8 cellular contexts compared by ENCODE assay signal in the genomic region with DNA sequence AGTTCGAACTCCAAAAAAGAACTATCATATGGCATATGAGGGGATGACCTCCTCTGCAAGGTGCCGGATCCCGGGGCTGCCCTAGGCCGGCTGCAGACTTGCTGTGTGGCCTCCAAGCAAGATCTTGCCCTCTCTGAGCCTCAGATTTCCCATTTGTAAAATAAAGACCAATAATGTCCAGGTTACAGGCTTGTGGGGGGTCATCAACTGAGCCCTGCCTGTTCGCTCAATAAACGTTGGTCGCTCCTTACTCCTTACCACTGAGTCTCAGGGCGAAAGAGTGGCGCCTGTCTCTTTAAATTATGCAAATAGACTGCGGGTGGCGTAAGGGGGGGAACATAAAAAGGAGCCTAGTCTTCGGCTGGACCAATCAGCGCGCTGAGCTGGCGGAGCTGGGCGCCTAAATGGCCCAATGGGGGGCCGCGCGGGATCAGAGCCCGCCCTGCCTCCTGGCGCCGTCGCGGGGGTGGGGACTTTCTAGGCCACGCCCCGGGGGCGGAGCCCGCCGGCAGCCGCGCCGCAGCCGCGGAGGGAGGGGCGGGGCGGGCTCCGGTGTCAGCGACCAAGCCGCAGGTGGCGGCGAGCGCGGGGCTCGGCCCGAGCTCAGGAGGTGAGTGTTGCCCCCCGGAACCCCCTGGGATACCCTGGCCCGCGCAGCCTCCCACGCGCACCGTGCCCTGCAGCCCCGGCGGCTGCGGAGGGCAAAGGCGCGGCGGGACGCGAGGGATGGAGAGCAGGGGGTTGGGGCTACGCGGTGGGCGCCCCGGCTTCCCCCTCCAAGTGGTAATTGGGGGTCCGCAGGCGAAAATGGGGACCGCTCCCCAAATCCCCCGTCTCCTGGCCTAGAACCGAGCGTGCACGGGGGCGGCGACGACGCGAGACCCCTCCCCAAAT. TPM values are rescaled to one million over a fixed set of nuclear protein-coding genes. Genes with fewer than 3 reads are reported as not detected.
DNase-seq lines count a peak whose midpoint lies in the region; ATAC-seq, FAIRE-seq and TF ChIP-seq lines count a peak whose summit lies in the region.

No MANE protein-coding gene starts in this region.

- no peak overlapping the region for H2AFZ ChIP-seq in HepG2 (ENCODE audit: low read length)

- H3K4me2 ChIP-seq in BLaER1: peak overlapping the region; percentile 89
- H3K4me2 ChIP-seq in HepG2 (ENCODE audit: low read depth, low read length): peak overlapping the region; percentile 82

- peak; percentile 91 for DNase-seq in NCI-H748 (lab: John Stamatoyannopoulos, UW; ENCODE audit: unreplicated experiment)
- peak; percentile 84 to 93 for DNase-seq in activated CD4-positive, alpha-beta T cell treated with anti-CD3 and anti-CD28 coated beads, Interleukin-2, amount 50 U/mL, for 24 hours (ENCODE audit: low read depth in 1 of 2, low spot score in 1 of 2)
- peak; percentile 95 for DNase-seq in dermis blood vessel endothelial cell
- DNase-seq in HepG2 (ENCODE audit: low spot score): peak; percentile 89
- DNase-seq in stimulated activated CD4-positive, alpha-beta T cell treated with anti-CD3 and anti-CD28 coated beads, Interleukin-2, amount 100 ng/mL, for 48 hours: peak; percentile 89 to 94

- CTCF ChIA-PET in HepG2 (lab: Yijun Ruan, JAX; ENCODE audit: low intra/inter-chr PET ratio, low total read pairs): no interaction called here

- no peak for TF ChIP-seq POLR2A in HepG2 (IDR thresholded peaks at IDR 0.05; ENCODE audit: insufficient read depth in 1 of 2, low read depth in 2 of 2, low read length in 2 of 2)

- no peaks in the 10 kb centered on the region for H4K20me1 ChIP-seq in BLaER1
- H4K20me1 ChIP-seq in HepG2 (ENCODE audit: insufficient read depth, low read length): no peaks in the 10 kb centered on the region

- no peaks in the 10 kb centered on the region for H3K36me3 ChIP-seq in BLaER1
- no peaks in the 10 kb centered on the region for H3K36me3 ChIP-seq in HepG2 (replicated peaks in 1 of 2; ENCODE audit: control insufficient read depth in 1 of 2, insufficient read depth in 2 of 2, low read length in 2 of 2)

- peak overlapping the region; percentile 59; the same call in 1 of the 2 replicates for H3K27ac ChIP-seq in BLaER1
- no peak overlapping the region for H3K27ac ChIP-seq in HepG2 (ENCODE audit: extremely low read length, insufficient read depth, low read length)

- TF ChIP-seq EP300 in HepG2 (IDR thresholded peaks at IDR 0.05; ENCODE audit: low read depth in 2 of 2, low read length in 2 of 2): no peak
- TF ChIP-seq EP300 in HepG2 (CRISPR knock-in tag; IDR thresholded peaks at IDR 0.05; ENCODE audit: borderline replicate concordance): no peak

- WGBS in HepG2 (ENCODE audit: low lambda C conversion rate): 20% methylated on average over 10 of the region's 75 CpGs

- no peak for FAIRE-seq in HepG2 (lab: Jason Lieb, UNC)

- in situ Hi-C loops in HepG2 (cut with HindIII; ENCODE audit: extremely low pct_ligation_motif_present, low pct_unique_long_range_greater_than_20kb): no loop called here

- H3K27me3 ChIP-seq in BLaER1 (no peaks in the 10 kb centered on the region), HepG2 (ENCODE audit: control insufficient read depth in 1 of 2, insufficient read depth in 2 of 2, low read length in 2 of 2) (no peaks in the 10 kb centered on the region)

- peaks cover 3% of the 10 kb centered on the region; the same call in 1 of the 2 replicates for H3K9me3 ChIP-seq in BLaER1
- H3K9me3 ChIP-seq in HepG2 (ENCODE audit: low read length): no peaks in the 10 kb centered on the region

- H3K4me3 ChIP-seq in BLaER1 (peak overlapping the region; percentile 91), HepG2 (replicated peaks in 1 of 3; ENCODE audit: insufficient read depth in 1 of 3, low read depth in 2 of 3, low read length in 3 of 3) (peak overlapping the region; percentile 37 to 78 (median 67); a peak in 5 of 6 replicates)

- ATAC-seq in GM19372 (IDR thresholded peaks at IDR 0.05; ENCODE audit: low read depth, unreplicated experiment) (peak; percentile 82), HG03558 (IDR thresholded peaks at IDR 0.05; ENCODE audit: extremely low read depth, unreplicated experiment) (peak; percentile 49), HepG2 (peak; percentile 95)

- H3K4me1 ChIP-seq in BLaER1: peaks cover 70% of the 10 kb centered on the region
- peaks cover 46% of the 10 kb centered on the region for H3K4me1 ChIP-seq in HepG2 (ENCODE audit: insufficient read depth, low read length)

- H3K9ac ChIP-seq in BLaER1 (peak overlapping the region; percentile 80), HepG2 (ENCODE audit: insufficient read depth, low read depth, low read length) (peak overlapping the region; percentile 46; the same call in 1 of the 2 replicates)

- no peaks in the 10 kb centered on the region for H3K79me2 ChIP-seq in HepG2 (ENCODE audit: insufficient read depth, low read length)

- POLR2A ChIA-PET in HepG2 (lab: Yijun Ruan, JAX): interaction anchor here (1.0 kb wide), 1 partner anchor 236 kb away, joined by 3 read pairs; a partner anchor contains a TSS

- no TSS peak for BruUV-seq in HepG2 (replicated peaks; lab: Mats Ljungman, UMichigan)

- TF ChIP-seq RAD21 in HepG2 (CRISPR knock-in tag; IDR thresholded peaks at IDR 0.05): no peak

- intact Hi-C loops in HepG2 (cut with micrococcal nuclease; ENCODE audit: unreplicated experiment): no loop called here

- no peak for TF ChIP-seq CTCF in HepG2 (CRISPR knock-in tag; IDR thresholded peaks at IDR 0.05)

RNA-seq across cellular contexts. Expression of a gene that starts 3.8 kb away (rescaled TPM):
- total RNA-seq in dermis blood vessel endothelial cell (0.51 and 0.56 TPM in 2 replicates), HepG2 (2016; rRNA removed; fragmentation: Illumina TruSeq; extraction: Trizol) (1.2 and 1.3 TPM in 2 replicates)
- 0.18 and 1.7 TPM in 2 replicates for total RNA-seq in HepG2 (2016; cell fraction: cytosol; rRNA removed; fragmentation: Illumina TruSeq; extraction: Trizol; ENCODE audit: low read depth)
- total RNA-seq in HepG2 (2016; cell fraction: insoluble cytoplasmic fraction; rRNA removed; fragmentation: Illumina TruSeq; extraction: Trizol): 0.45 and 2.3 TPM in 2 replicates
- 1.4 TPM in 2 replicates for total RNA-seq in HepG2 (2016; cell fraction: membrane; rRNA removed; fragmentation: Illumina TruSeq; extraction: Trizol)
- 1.6 and 3.1 TPM in 2 replicates for total RNA-seq in HepG2 (2016; cell fraction: nucleus; rRNA removed; fragmentation: Illumina TruSeq; extraction: Trizol)
- polyA plus RNA-seq in HepG2 (2011; rRNA removed): 2.5 and 3.1 TPM in 2 replicates
- polyA plus RNA-seq in HepG2 (2011; cell fraction: cytosol; rRNA removed): 0.95 and 1.5 TPM in 2 replicates
- polyA plus RNA-seq in HepG2 (2011; cell fraction: nucleus; rRNA removed): 23.2 and 28.6 TPM in 2 replicates
- polyA plus RNA-seq in HepG2 (2012): 4.3 and 5.3 TPM in 2 replicates
- polyA plus RNA-seq in HepG2 (2016; cell fraction: cytosol; fragmentation: Illumina TruSeq; extraction: Trizol; ENCODE audit: low read depth): 0.75 and 1.1 TPM in 2 replicates
- polyA plus RNA-seq in HepG2 (2016; cell fraction: insoluble cytoplasmic fraction; fragmentation: Illumina TruSeq; extraction: Trizol; ENCODE audit: low read depth): 0.76 and 2.0 TPM in 2 replicates
- 0.88 and 1.4 TPM in 2 replicates for polyA plus RNA-seq in HepG2 (2016; cell fraction: membrane; fragmentation: Illumina TruSeq; extraction: Trizol; ENCODE audit: low read depth)
- 4.8 and 5.1 TPM in 2 replicates for polyA plus RNA-seq in HepG2 (2016; cell fraction: nucleus; fragmentation: Illumina TruSeq; extraction: Trizol; ENCODE audit: insufficient read depth, low read depth)
- polyA minus RNA-seq in HepG2 (2011; rRNA and poly(A)+ RNA removed; ENCODE audit: low replicate concordance): 1.3 and 16.7 TPM in 2 replicates
- 2.5 and 4.6 TPM in 2 replicates for polyA minus RNA-seq in HepG2 (2011; cell fraction: cytosol; rRNA and poly(A)+ RNA removed)
- polyA minus RNA-seq in HepG2 (2011; cell fraction: nucleus; rRNA and poly(A)+ RNA removed): 20.1 and 21.3 TPM in 2 replicates

RNA-seq across cellular contexts. Expression of a gene that starts 28.2 kb away (rescaled TPM):
- total RNA-seq in dermis blood vessel endothelial cell (47.8 and 81.4 TPM in 2 replicates), HepG2 (2016; rRNA removed; fragmentation: Illumina TruSeq; extraction: Trizol) (3.8 and 12.2 TPM in 2 replicates)
- 2.4 and 2.8 TPM in 2 replicates for total RNA-seq in HepG2 (2016; cell fraction: cytosol; rRNA removed; fragmentation: Illumina TruSeq; extraction: Trizol; ENCODE audit: low read depth)
- total RNA-seq in HepG2 (2016; cell fraction: insoluble cytoplasmic fraction; rRNA removed; fragmentation: Illumina TruSeq; extraction: Trizol): 6.4 and 9.5 TPM in 2 replicates
- total RNA-seq in HepG2 (2016; cell fraction: membrane; rRNA removed; fragmentation: Illumina TruSeq; extraction: Trizol): 6.3 and 6.5 TPM in 2 replicates
- total RNA-seq in HepG2 (2016; cell fraction: nucleus; rRNA removed; fragmentation: Illumina TruSeq; extraction: Trizol): 6.7 and 10.0 TPM in 2 replicates
- polyA plus RNA-seq in HepG2 (2011; rRNA removed): 7.3 and 8.2 TPM in 2 replicates
- polyA plus RNA-seq in HepG2 (2011; cell fraction: cytosol; rRNA removed): 3.3 and 5.6 TPM in 2 replicates
- polyA plus RNA-seq in HepG2 (2011; cell fraction: nucleus; rRNA removed): 34.8 and 36.5 TPM in 2 replicates
- polyA plus RNA-seq in HepG2 (2012): 18.2 and 28.7 TPM in 2 replicates
- polyA plus RNA-seq in HepG2 (2016; cell fraction: cytosol; fragmentation: Illumina TruSeq; extraction: Trizol; ENCODE audit: low read depth): 1.0 and 1.3 TPM in 2 replicates
- polyA plus RNA-seq in HepG2 (2016; cell fraction: insoluble cytoplasmic fraction; fragmentation: Illumina TruSeq; extraction: Trizol; ENCODE audit: low read depth): 8.8 and 13.1 TPM in 2 replicates
- 2.1 and 3.2 TPM in 2 replicates for polyA plus RNA-seq in HepG2 (2016; cell fraction: membrane; fragmentation: Illumina TruSeq; extraction: Trizol; ENCODE audit: low read depth)
- 15.3 and 23.8 TPM in 2 replicates for polyA plus RNA-seq in HepG2 (2016; cell fraction: nucleus; fragmentation: Illumina TruSeq; extraction: Trizol; ENCODE audit: insufficient read depth, low read depth)
- polyA minus RNA-seq in HepG2 (2011; rRNA and poly(A)+ RNA removed; ENCODE audit: low replicate concordance): 37.6 and 52.5 TPM in 2 replicates
- polyA minus RNA-seq in HepG2 (2011; cell fraction: cytosol; rRNA and poly(A)+ RNA removed): 19.4 and 24.6 TPM in 2 replicates
- polyA minus RNA-seq in HepG2 (2011; cell fraction: nucleus; rRNA and poly(A)+ RNA removed): 10.9 and 11.4 TPM in 2 replicates

RNA-seq across cellular contexts. Expression of a gene that starts 47.5 kb away (rescaled TPM):
- total RNA-seq in dermis blood vessel endothelial cell (0.42 TPM in 1 of 2 replicates, not detected in the other), HepG2 (2016; rRNA removed; fragmentation: Illumina TruSeq; extraction: Trizol) (0.48 and 0.86 TPM in 2 replicates)
- 0.18 and 0.40 TPM in 2 replicates for total RNA-seq in HepG2 (2016; cell fraction: cytosol; rRNA removed; fragmentation: Illumina TruSeq; extraction: Trizol; ENCODE audit: low read depth)
- 0.36 and 1.2 TPM in 2 replicates for total RNA-seq in HepG2 (2016; cell fraction: insoluble cytoplasmic fraction; rRNA removed; fragmentation: Illumina TruSeq; extraction: Trizol)
- total RNA-seq in HepG2 (2016; cell fraction: membrane; rRNA removed; fragmentation: Illumina TruSeq; extraction: Trizol): 0.38 and 0.43 TPM in 2 replicates
- 1.0 and 1.3 TPM in 2 replicates for total RNA-seq in HepG2 (2016; cell fraction: nucleus; rRNA removed; fragmentation: Illumina TruSeq; extraction: Trizol)
- 4.0 and 8.6 TPM in 2 replicates for polyA plus RNA-seq in HepG2 (2011; rRNA removed)
- 4.2 and 6.3 TPM in 2 replicates for polyA plus RNA-seq in HepG2 (2011; cell fraction: cytosol; rRNA removed)
- polyA plus RNA-seq in HepG2 (2011; cell fraction: nucleus; rRNA removed): 3.5 and 4.5 TPM in 2 replicates
- polyA plus RNA-seq in HepG2 (2012): 9.1 and 10.5 TPM in 2 replicates
- 0.10 and 0.18 TPM in 2 replicates for polyA plus RNA-seq in HepG2 (2016; cell fraction: cytosol; fragmentation: Illumina TruSeq; extraction: Trizol; ENCODE audit: low read depth)
- 0.61 and 0.62 TPM in 2 replicates for polyA plus RNA-seq in HepG2 (2016; cell fraction: insoluble cytoplasmic fraction; fragmentation: Illumina TruSeq; extraction: Trizol; ENCODE audit: low read depth)
- polyA plus RNA-seq in HepG2 (2016; cell fraction: membrane; fragmentation: Illumina TruSeq; extraction: Trizol; ENCODE audit: low read depth): 0.29 and 0.35 TPM in 2 replicates
- 1.8 and 2.3 TPM in 2 replicates for polyA plus RNA-seq in HepG2 (2016; cell fraction: nucleus; fragmentation: Illumina TruSeq; extraction: Trizol; ENCODE audit: insufficient read depth, low read depth)
- 2.7 and 11.1 TPM in 2 replicates for polyA minus RNA-seq in HepG2 (2011; rRNA and poly(A)+ RNA removed; ENCODE audit: low replicate concordance)
- polyA minus RNA-seq in HepG2 (2011; cell fraction: cytosol; rRNA and poly(A)+ RNA removed): 3.0 and 4.7 TPM in 2 replicates
- polyA minus RNA-seq in HepG2 (2011; cell fraction: nucleus; rRNA and poly(A)+ RNA removed): 1.8 and 3.1 TPM in 2 replicates

RNA-seq across cellular contexts. Expression of a gene that starts 59.3 kb away (rescaled TPM):
- total RNA-seq in dermis blood vessel endothelial cell (under 0.01 and 0.09 TPM in 2 replicates), HepG2 (2016; rRNA removed; fragmentation: Illumina TruSeq; extraction: Trizol) (0.07 and 0.11 TPM in 2 replicates)
- not detected in 2 replicates for total RNA-seq in HepG2 (2016; cell fraction: cytosol; rRNA removed; fragmentation: Illumina TruSeq; extraction: Trizol; ENCODE audit: low read depth)
- 0.09 TPM in 2 replicates for total RNA-seq in HepG2 (2016; cell fraction: insoluble cytoplasmic fraction; rRNA removed; fragmentation: Illumina TruSeq; extraction: Trizol)
- total RNA-seq in HepG2 (2016; cell fraction: membrane; rRNA removed; fragmentation: Illumina TruSeq; extraction: Trizol): 0.03 and 0.06 TPM in 2 replicates
- total RNA-seq in HepG2 (2016; cell fraction: nucleus; rRNA removed; fragmentation: Illumina TruSeq; extraction: Trizol): 0.09 and 0.16 TPM in 2 replicates
- polyA plus RNA-seq in HepG2 (2011; rRNA removed): 0.34 and 0.45 TPM in 2 replicates
- 0.09 and 0.10 TPM in 2 replicates for polyA plus RNA-seq in HepG2 (2011; cell fraction: cytosol; rRNA removed)
- polyA plus RNA-seq in HepG2 (2011; cell fraction: nucleus; rRNA removed): 1.7 and 2.0 TPM in 2 replicates
- 0.17 and 0.20 TPM in 2 replicates for polyA plus RNA-seq in HepG2 (2012)
- polyA plus RNA-seq in HepG2 (2016; cell fraction: cytosol; fragmentation: Illumina TruSeq; extraction: Trizol; ENCODE audit: low read depth): not detected in 2 replicates
- polyA plus RNA-seq in HepG2 (2016; cell fraction: insoluble cytoplasmic fraction; fragmentation: Illumina TruSeq; extraction: Trizol; ENCODE audit: low read depth): 0.05 and 0.14 TPM in 2 replicates
- polyA plus RNA-seq in HepG2 (2016; cell fraction: membrane; fragmentation: Illumina TruSeq; extraction: Trizol; ENCODE audit: low read depth): 0.02 TPM in 1 of 2 replicates, not detected in the other
- 0.40 and 0.84 TPM in 2 replicates for polyA plus RNA-seq in HepG2 (2016; cell fraction: nucleus; fragmentation: Illumina TruSeq; extraction: Trizol; ENCODE audit: insufficient read depth, low read depth)
- polyA minus RNA-seq in HepG2 (2011; rRNA and poly(A)+ RNA removed; ENCODE audit: low replicate concordance): 0.24 and 0.63 TPM in 2 replicates
- 0.18 and 0.30 TPM in 2 replicates for polyA minus RNA-seq in HepG2 (2011; cell fraction: cytosol; rRNA and poly(A)+ RNA removed)
- 0.62 and 1.2 TPM in 2 replicates for polyA minus RNA-seq in HepG2 (2011; cell fraction: nucleus; rRNA and poly(A)+ RNA removed)
